Comparison of ENCODE assay signal across 24 cellular contexts in genomic region chr2:234626566-234627130, GRCh38.
A peak's percentile ranks its signal among the peaks of the same experiment; 100 is the strongest.
DNase-seq lines count a peak whose midpoint lies in the region; ATAC-seq, FAIRE-seq and TF ChIP-seq lines count a peak whose summit lies in the region.
"Had no signal": no experiment of that assay in that cellular context is flagged by ENCODE, and none has a peak within 500 bp of the region (broad histone marks: within the 10 kb centered on the region; RNA-seq: fewer than 3 reads in every experiment).

No MANE protein-coding gene starts in this region.

- no peak overlapping the region for H3K9ac ChIP-seq in H1 (replicated peaks in 1 of 4; ENCODE audit: extremely low read depth in 1 of 4, low read depth in 3 of 4, low read length in 3 of 4)
- H3K9ac ChIP-seq: BLaER1 had no signal

- TF ChIP-seq EP300 in H1 (IDR thresholded peaks at IDR 0.05; ENCODE audit: borderline replicate concordance in 1 of 2, low read depth in 2 of 2, low read length in 2 of 2), result no peak

- no peak overlapping the region for H4K8ac ChIP-seq in H1 (ENCODE audit: extremely low read depth, insufficient read depth, low read length)

- TF ChIP-seq CTCF in H1 (IDR thresholded peaks at IDR 0.05; ENCODE audit: control extremely low read depth in 1 of 3, insufficient read depth in 1 of 3, low read depth in 1 of 3, low read length in 3 of 3), result no peak
- no peak for TF ChIP-seq CTCF in pancreas (IDR thresholded peaks at IDR 0.05)

- H3K27me3 ChIP-seq in H1 (replicated peaks in 1 of 4; ENCODE audit: control insufficient read depth in 3 of 4, extremely low read depth in 1 of 4, insufficient read depth in 3 of 4, low read length in 3 of 4) (no peaks in the 10 kb centered on the region), pancreas (no peaks in the 10 kb centered on the region)
- H3K27me3 ChIP-seq: BLaER1 had no signal

- H3K23ac ChIP-seq in H1 (ENCODE audit: insufficient read length), result no peak overlapping the region

- TF ChIP-seq RAD21 in H1 (IDR thresholded peaks at IDR 0.05 in 1 of 2, conservative IDR thresholded peaks at IDR 0.05 in 1 of 2; ENCODE audit: low read depth in 2 of 2, low read length in 2 of 2), result no peak

- H3K27ac ChIP-seq in H1 (ENCODE audit: low read depth, low read length) (no peak overlapping the region), pancreas (no peak overlapping the region)
- H3K27ac ChIP-seq: 22Rv1, BLaER1, C4-2B had no signal

- no peaks in the 10 kb centered on the region for H3K36me3 Mint-ChIP-seq in activated naive CD4-positive, alpha-beta T cell treated with anti-CD3 and anti-CD28 coated beads, Interleukin-2, amount 50 U/mL, for 72 hours
- H3K36me3 Mint-ChIP-seq: CD4-positive, CD25-positive, alpha-beta regulatory T cell; CD8-positive, alpha-beta T cell had no signal

- H4K5ac ChIP-seq in H1 (ENCODE audit: insufficient read length, low read depth, low read length), result no peak overlapping the region

- WGBS in H1 (ENCODE audit: extremely low coverage in 1 of 2, insufficient coverage in 1 of 2, insufficient read length in 1 of 2, insufficient replicate concordance in 2 of 2, low coverage in 1 of 2, low lambda C conversion rate in 2 of 2, missing lambda C conversion rate in 1 of 2), 2 experiments, result 93% methylated on average over 7 of the region's 7 CpGs; no CpG with 5 or more reads in 1 of the 2 experiments
- 80 to 90% methylated on average over 7 of the region's 7 CpGs for WGBS in pancreas, 2 donors

- no peaks in the 10 kb centered on the region for H3K36me3 ChIP-seq in H1 (ENCODE audit: control insufficient read depth in 2 of 4, insufficient read depth in 4 of 4, low read length in 3 of 4)
- H3K36me3 ChIP-seq in pancreas, result no peaks in the 10 kb centered on the region
- H3K36me3 ChIP-seq: BLaER1, HAP-1 had no signal

- FAIRE-seq in H1 (lab: Jason Lieb, UNC) (no peak), pancreas (lab: Jason Lieb, UNC) (no peak)
- FAIRE-seq: A204.1, GM12891, GM18507, H54 had no signal

- H3K4ac ChIP-seq in H1 (replicated peaks; ENCODE audit: insufficient read length, low read depth, low read length), result no peak overlapping the region

- CTCF ChIA-PET in H1 (lab: Charles Lee; ENCODE audit: partially characterized antibody), result interaction anchor here (1.2 to 1.4 kb wide), 2 partner anchors 10 to 81 kb away, joined by 3 to 4 read pairs; no protein-coding TSS in a partner anchor

- no peak overlapping the region for H2AFZ ChIP-seq in H1 (ENCODE audit: low read length)
- H2AFZ ChIP-seq: GM23338 had no signal

- H3K9me3 Mint-ChIP-seq in activated naive CD4-positive, alpha-beta T cell treated with anti-CD3 and anti-CD28 coated beads, Interleukin-2, amount 50 U/mL, for 72 hours, result no peaks in the 10 kb centered on the region
- H3K9me3 Mint-ChIP-seq: CD8-positive, alpha-beta T cell; HFFc6 had no signal

- ATAC-seq in pancreas (peak in 3 of 4 donors; percentile 48 to 68 (median 54)), HG03565 (IDR thresholded peaks at IDR 0.05; ENCODE audit: unreplicated experiment) (no peak)
- no peak for ATAC-seq in activated naive CD4-positive, alpha-beta T cell treated with anti-CD3 and anti-CD28 coated beads, Interleukin-2, amount 50 U/mL, for 72 hours
- ATAC-seq: CD8-positive, alpha-beta T cell; GM23338 had no signal

- 0 out of 2 replicates have a peak overlapping the region, but pooled peaks have one; percentile 57 for H2BK5ac ChIP-seq in H1 (ENCODE audit: low read depth, low read length)

- H3K4me3 ChIP-seq in H1 (ENCODE audit: extremely low read depth in 1 of 4, insufficient read depth in 2 of 4, low read depth in 3 of 4, low read length in 4 of 4), result no peak overlapping the region
- H3K4me3 ChIP-seq in pancreas, result no peak overlapping the region
- H3K4me3 ChIP-seq: BLaER1, GM23338, HAP-1 had no signal

- H3K4me1 ChIP-seq in H1 (replicated peaks in 1 of 4; ENCODE audit: control insufficient read depth in 3 of 4, insufficient read depth in 4 of 4, low read length in 3 of 4), result peaks cover 6 to 13% (median 9%) of the 10 kb centered on the region in 4 experiments
- no peaks in the 10 kb centered on the region for H3K4me1 ChIP-seq in pancreas
- H3K4me1 ChIP-seq: BLaER1, Caco-2 had no signal

- H2BK15ac ChIP-seq in H1 (ENCODE audit: low read length), result no peak overlapping the region

- H2AK5ac ChIP-seq in H1 (ENCODE audit: low read depth, low read length), result no peak overlapping the region

- 0 out of 2 replicates have a peak, but pooled peaks cover under 1% of the 10 kb centered on the region for H3K23me2 ChIP-seq in H1 (ENCODE audit: low read depth, low read length)

- no peaks in the 10 kb centered on the region for H3K79me2 ChIP-seq in H1 (ENCODE audit: control insufficient read depth in 1 of 2, insufficient read depth in 2 of 2, low read length in 2 of 2)

- no peak overlapping the region for H3K4me2 ChIP-seq in H1 (ENCODE audit: insufficient read depth in 1 of 2, low read depth in 2 of 2, low read length in 2 of 2)
- H3K4me2 ChIP-seq: BLaER1 had no signal

- no peak overlapping the region for H3K27ac Mint-ChIP-seq in activated naive CD4-positive, alpha-beta T cell treated with anti-CD3 and anti-CD28 coated beads, Interleukin-2, amount 50 U/mL, for 72 hours
- H3K27ac Mint-ChIP-seq: B cell; CD8-positive, alpha-beta T cell; GM23338; HFFc6 had no signal

- H3K14ac ChIP-seq in H1 (ENCODE audit: insufficient read length), result no peak overlapping the region

- DNase-seq in NCI-H146 treated with DMSO at 0.1 percent for 48 hours (lab: John Stamatoyannopoulos, UW; ENCODE audit: unreplicated experiment), result peak; percentile 6
- DNase-seq in NCI-H146 (lab: John Stamatoyannopoulos, UW), result no peak
- peak; percentile 74 for DNase-seq in DMS53 (lab: John Stamatoyannopoulos, UW)
- no peak for DNase-seq in H1 (ENCODE audit: low read depth in 1 of 2, low spot score in 2 of 2)
- DNase-seq in pancreas, result no peak
- no peak for DNase-seq in activated naive CD4-positive, alpha-beta T cell treated with anti-CD3 and anti-CD28 coated beads, Interleukin-2, amount 50 U/mL, for 72 hours (ENCODE audit: low spot score in 2 of 2)
- DNase-seq: Caco-2; CD4-positive, CD25-positive, alpha-beta regulatory T cell; CD8-positive, alpha-beta T cell; DMS153; DMS79 treated with DMSO at 0.1 percent for 48 hours; GF-D8; HFFc6 had no signal

- H3K18ac ChIP-seq in H1 (ENCODE audit: extremely low read depth, low read length), result no peak overlapping the region

- H3K9me3 ChIP-seq in H1 (ENCODE audit: insufficient read depth in 2 of 2, low read depth in 1 of 2, low read length in 1 of 2) (no peaks in the 10 kb centered on the region), pancreas (no peaks in the 10 kb centered on the region)
- H3K9me3 ChIP-seq: BLaER1, Caco-2, HAP-1 had no signal

- no peaks in the 10 kb centered on the region for H3K79me1 ChIP-seq in H1 (ENCODE audit: low read depth, low read length)

- H4K91ac ChIP-seq in H1 (replicated peaks; ENCODE audit: insufficient read length, low read length), result no peak overlapping the region

- intact Hi-C loops in pancreas (cut with DNase I), result no loop called here

- H2BK120ac ChIP-seq in H1 (replicated peaks; ENCODE audit: low read depth, low read length), result no peak overlapping the region

- no peaks in the 10 kb centered on the region for H4K20me1 ChIP-seq in H1 (replicated peaks in 1 of 2; ENCODE audit: control insufficient read depth in 1 of 2, insufficient read depth in 2 of 2, low read length in 2 of 2)
- H4K20me1 ChIP-seq: BLaER1 had no signal

- H2BK20ac ChIP-seq in H1 (ENCODE audit: low read length), result peak overlapping the region; percentile 83; the same call in 1 of the 2 replicates

- POLR2A ChIA-PET in H1 (lab: Charles Lee; ENCODE audit: partially characterized antibody), result no interaction called here

- no peak overlapping the region for H3K56ac ChIP-seq in H1 (replicated peaks; ENCODE audit: insufficient read length, low read depth, low read length)

- TF ChIP-seq POLR2A in H1 (IDR thresholded peaks at IDR 0.05; ENCODE audit: control extremely low read depth in 1 of 2, low read depth in 2 of 2, low read length in 2 of 2), result no peak

- H2BK12ac ChIP-seq in H1 (ENCODE audit: low read depth, low read length), result peak overlapping the region; percentile 32; the same call in 1 of the 2 replicates

TF ChIP-seq in H1, 55 proteins besides CTCF, POLR2A, EP300 and RAD21:
- TF ChIP-seq CTBP2 (IDR thresholded peaks at IDR 0.05; ENCODE audit: borderline replicate concordance, insufficient read depth, insufficient read length, low read length), result no peak
- TF ChIP-seq GTF2F1 (IDR thresholded peaks at IDR 0.05; ENCODE audit: borderline replicate concordance, low read depth, low read length), result no peak
- no peak for TF ChIP-seq YY1 (IDR thresholded peaks at IDR 0.05; ENCODE audit: low read depth, low read length)
- TF ChIP-seq EGR1 (IDR thresholded peaks at IDR 0.05; ENCODE audit: borderline replicate concordance, low read depth, low read length), result no peak
- no peak for TF ChIP-seq BACH1 (IDR thresholded peaks at IDR 0.05; ENCODE audit: low read length)
- no peak for TF ChIP-seq NANOG (IDR thresholded peaks at IDR 0.05; ENCODE audit: insufficient read depth, low read depth, low read length, poor library complexity, severe bottlenecking)
- no peak for TF ChIP-seq SRF (IDR thresholded peaks at IDR 0.05; ENCODE audit: low read depth, low read length)

Comparison
In these comparisons a context has a peak if more than half of its experiments do, and no peak if none do; other contexts are left out.
1. DNase-seq: peak in NCI-H146 treated with DMSO at 0.1 percent for 48 hours (single experiment) and DMS53 (single experiment); none in NCI-H146 (single experiment), H1 (0 of 2), pancreas (0 of 6) and activated naive CD4-positive, alpha-beta T cell treated with anti-CD3 and anti-CD28 coated beads, Interleukin-2, amount 50 U/mL, for 72 hours (0 of 2).
2. ATAC-seq: peak in pancreas (3 of 4); none in HG03565 (single experiment) and activated naive CD4-positive, alpha-beta T cell treated with anti-CD3 and anti-CD28 coated beads, Interleukin-2, amount 50 U/mL, for 72 hours (0 of 2).